ENCODE assay signal across 8 cellular contexts in genomic region chr2:36355157-36355889, GRCh38. TPM values are rescaled to one million over a fixed set of nuclear protein-coding genes. Genes with fewer than 3 reads are reported as not detected.
DNase-seq lines count a peak whose midpoint lies in the region; ATAC-seq and TF ChIP-seq lines count a peak whose summit lies in the region.

Gene CRIM1 (plus strand): TSS chr2:36355778. CDS start chr2:36356293, 515 bp downstream.

- H3K4me3 ChIP-seq in HL-60 (replicated peaks; ENCODE audit: insufficient read depth, low read length) (peak within 1 kb of the TSS; percentile 38), astrocyte of the spinal cord (ENCODE audit: low read depth, low read length) (peak within 1 kb of the TSS; percentile 92)

- DNase-seq in COLO668 (lab: John Stamatoyannopoulos, UW; ENCODE audit: unreplicated experiment) (peak; percentile 82), HL-60 (ENCODE audit: low read depth in 1 of 2, low spot score in 1 of 2) (peak in 1 of 2 experiments; percentile 35), T-helper 2 cell (peak; percentile 13 to 54 (median 32)), astrocyte of the spinal cord (ENCODE audit: low read depth, low spot score) (peak; percentile 95), hepatic stellate cell (ENCODE audit: low spot score) (peak; percentile 90), pulmonary artery endothelial cell (ENCODE audit: low read depth, low spot score) (peak; percentile 82), NCI-H2081 (lab: John Stamatoyannopoulos, UW) (no peak)

- H3K27ac ChIP-seq in HL-60 (replicated peaks) = no peak within 1 kb of the TSS

- TF ChIP-seq CTCF in HL-60 (IDR thresholded peaks at IDR 0.05; ENCODE audit: insufficient read depth, low read length) (no peak), astrocyte of the spinal cord (IDR thresholded peaks at IDR 0.05; ENCODE audit: low read depth, low read length) (no peak)

- in situ Hi-C loops in astrocyte of the spinal cord (cut with HindIII; ENCODE audit: low sequenced_read_pairs) = no loop called here

- ATAC-seq in GM19468 (IDR thresholded peaks at IDR 0.05; ENCODE audit: extremely low read depth, unreplicated experiment) = peak; percentile 31

- peaks cover 10% of the 10 kb centered on the region for H3K27me3 ChIP-seq in HL-60 (ENCODE audit: insufficient read depth, poor library complexity, severe bottlenecking)

RNA-seq across cellular contexts. Expression of gene CRIM1, which starts in this region (rescaled TPM):
- total RNA-seq in pulmonary artery endothelial cell = 790 and 1,031 TPM in 2 replicates

Comparison
In these comparisons a context has a peak if more than half of its experiments do, and no peak if none do; other contexts are left out.
1. DNase-seq: peak in COLO668 (single experiment), T-helper 2 cell (5 of 5), astrocyte of the spinal cord (single experiment), hepatic stellate cell (single experiment) and pulmonary artery endothelial cell (single experiment); none in NCI-H2081 (0 of 2).